ENCODE assay signal across 8 cellular contexts in the genomic region with DNA sequence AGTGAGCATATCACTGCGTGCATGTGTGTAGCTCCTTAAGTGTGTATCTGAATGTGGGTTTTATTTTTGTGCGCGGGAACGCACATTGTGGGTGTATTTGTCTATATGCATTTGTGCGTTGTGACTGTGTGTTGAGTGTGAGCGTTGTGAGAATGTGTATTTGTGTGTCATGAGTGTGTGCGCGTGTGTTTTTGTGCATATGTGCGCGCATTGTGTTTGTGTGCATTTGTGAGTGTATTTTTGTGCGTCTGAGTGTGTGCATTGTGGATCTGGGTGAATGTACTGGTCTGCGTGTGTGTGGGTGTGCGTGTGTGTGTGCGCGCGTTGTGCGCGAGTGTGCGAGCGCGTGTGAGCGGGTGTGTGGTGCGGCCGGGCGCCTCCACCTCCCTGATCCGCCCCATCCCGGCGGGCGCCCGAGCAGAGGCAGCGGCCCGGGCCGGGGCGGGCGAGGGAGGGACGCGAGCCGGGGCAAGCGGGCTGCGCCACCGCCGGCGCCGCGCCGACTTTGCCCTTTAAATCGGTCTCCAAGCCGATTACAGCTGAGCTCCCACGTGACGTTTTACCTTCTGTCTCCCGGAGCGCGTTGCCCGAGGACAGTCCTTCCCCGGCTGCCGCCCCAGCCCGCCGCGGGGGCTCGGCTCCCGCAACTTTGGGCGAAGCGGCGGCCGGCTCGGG.
A peak's percentile ranks its signal among the peaks of the same experiment; 100 is the strongest.
DNase-seq lines count a peak whose midpoint lies in the region; ATAC-seq and TF ChIP-seq lines count a peak whose summit lies in the region.

A gene with protein sequence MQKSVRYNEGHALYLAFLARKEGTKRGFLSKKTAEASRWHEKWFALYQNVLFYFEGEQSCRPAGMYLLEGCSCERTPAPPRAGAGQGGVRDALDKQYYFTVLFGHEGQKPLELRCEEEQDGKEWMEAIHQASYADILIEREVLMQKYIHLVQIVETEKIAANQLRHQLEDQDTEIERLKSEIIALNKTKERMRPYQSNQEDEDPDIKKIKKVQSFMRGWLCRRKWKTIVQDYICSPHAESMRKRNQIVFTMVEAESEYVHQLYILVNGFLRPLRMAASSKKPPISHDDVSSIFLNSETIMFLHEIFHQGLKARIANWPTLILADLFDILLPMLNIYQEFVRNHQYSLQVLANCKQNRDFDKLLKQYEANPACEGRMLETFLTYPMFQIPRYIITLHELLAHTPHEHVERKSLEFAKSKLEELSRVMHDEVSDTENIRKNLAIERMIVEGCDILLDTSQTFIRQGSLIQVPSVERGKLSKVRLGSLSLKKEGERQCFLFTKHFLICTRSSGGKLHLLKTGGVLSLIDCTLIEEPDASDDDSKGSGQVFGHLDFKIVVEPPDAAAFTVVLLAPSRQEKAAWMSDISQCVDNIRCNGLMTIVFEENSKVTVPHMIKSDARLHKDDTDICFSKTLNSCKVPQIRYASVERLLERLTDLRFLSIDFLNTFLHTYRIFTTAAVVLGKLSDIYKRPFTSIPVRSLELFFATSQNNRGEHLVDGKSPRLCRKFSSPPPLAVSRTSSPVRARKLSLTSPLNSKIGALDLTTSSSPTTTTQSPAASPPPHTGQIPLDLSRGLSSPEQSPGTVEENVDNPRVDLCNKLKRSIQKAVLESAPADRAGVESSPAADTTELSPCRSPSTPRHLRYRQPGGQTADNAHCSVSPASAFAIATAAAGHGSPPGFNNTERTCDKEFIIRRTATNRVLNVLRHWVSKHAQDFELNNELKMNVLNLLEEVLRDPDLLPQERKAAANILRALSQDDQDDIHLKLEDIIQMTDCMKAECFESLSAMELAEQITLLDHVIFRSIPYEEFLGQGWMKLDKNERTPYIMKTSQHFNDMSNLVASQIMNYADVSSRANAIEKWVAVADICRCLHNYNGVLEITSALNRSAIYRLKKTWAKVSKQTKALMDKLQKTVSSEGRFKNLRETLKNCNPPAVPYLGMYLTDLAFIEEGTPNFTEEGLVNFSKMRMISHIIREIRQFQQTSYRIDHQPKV (N-terminal part only) (plus strand): TSS at position 596 of the 675 bp plus-strand sequence. CDS start 376 bp downstream, outside the sequence.

- H3K9me3 Mint-ChIP-seq in central memory CD8-positive, alpha-beta T cell = no peaks in the 10 kb centered on the region

- ATAC-seq in central memory CD8-positive, alpha-beta T cell (replicated peaks; ENCODE audit: extremely low read depth, poor library complexity, severe bottlenecking) = peak; percentile 15
- no peak for ATAC-seq in HG03045 (IDR thresholded peaks at IDR 0.05; ENCODE audit: unreplicated experiment)

- TF ChIP-seq CTCF in HFF-Myc (IDR thresholded peaks at IDR 0.05; ENCODE audit: low read depth, low read length, missing control alignments) = no peak

- H3K36me3 Mint-ChIP-seq in central memory CD8-positive, alpha-beta T cell (ENCODE audit: insufficient read depth) = peaks cover 2% of the 10 kb centered on the region

- peaks cover 34% of the 10 kb centered on the region for H3K4me1 Mint-ChIP-seq in central memory CD8-positive, alpha-beta T cell

- peaks cover 30% of the 10 kb centered on the region for H3K27me3 Mint-ChIP-seq in central memory CD8-positive, alpha-beta T cell

- H3K4me3 Mint-ChIP-seq in central memory CD8-positive, alpha-beta T cell = peak within 1 kb of the TSS; percentile 92

- H3K27ac Mint-ChIP-seq in central memory CD8-positive, alpha-beta T cell (ENCODE audit: low read depth) = peak within 1 kb of the TSS; percentile 72

- H3K4me3 ChIP-seq in HFF-Myc (replicated peaks; ENCODE audit: low read depth, low read length) = peak within 1 kb of the TSS; percentile 73

- DNase-seq in HFF-Myc (ENCODE audit: extremely low read depth, low read depth) = no peak
- DNase-seq in activated CD4-positive, CD25-positive, alpha-beta regulatory T cell treated with anti-CD3 and anti-CD28 coated beads, Interleukin-2, amount 50 U/mL, for 72 hours = peak; percentile 58
- DNase-seq in central memory CD8-positive, alpha-beta T cell (ENCODE audit: low spot score in 2 of 2) = no peak
- peak; percentile 62 for DNase-seq in kidney tubule cell (ENCODE audit: low spot score)
- DNase-seq in stimulated activated CD4-positive, alpha-beta T cell treated with anti-CD3 and anti-CD28 coated beads, Interleukin-1b, Interleukin-23, amount 100 ng/mL, for 4 hours (ENCODE audit: low read depth in 2 of 2) = peak; percentile 35 to 41
- no peak for DNase-seq in NCI-H1436 treated with DMSO at 0.1 percent for 48 hours (lab: John Stamatoyannopoulos, UW)
- no peak for DNase-seq in NCI-H2107 treated with DMSO at 0.1 percent for 48 hours (lab: John Stamatoyannopoulos, UW; ENCODE audit: unreplicated experiment)

Comparison
In these comparisons a context has a peak if more than half of its experiments do, and no peak if none do; other contexts are left out.
1. DNase-seq: peak in activated CD4-positive, CD25-positive, alpha-beta regulatory T cell treated with anti-CD3 and anti-CD28 coated beads, Interleukin-2, amount 50 U/mL, for 72 hours (single experiment), kidney tubule cell (single experiment) and stimulated activated CD4-positive, alpha-beta T cell treated with anti-CD3 and anti-CD28 coated beads, Interleukin-1b, Interleukin-23, amount 100 ng/mL, for 4 hours (2 of 2); none in HFF-Myc (single experiment), central memory CD8-positive, alpha-beta T cell (0 of 2), NCI-H1436 treated with DMSO at 0.1 percent for 48 hours (single experiment) and NCI-H2107 treated with DMSO at 0.1 percent for 48 hours (single experiment).